In the genomic region with DNA sequence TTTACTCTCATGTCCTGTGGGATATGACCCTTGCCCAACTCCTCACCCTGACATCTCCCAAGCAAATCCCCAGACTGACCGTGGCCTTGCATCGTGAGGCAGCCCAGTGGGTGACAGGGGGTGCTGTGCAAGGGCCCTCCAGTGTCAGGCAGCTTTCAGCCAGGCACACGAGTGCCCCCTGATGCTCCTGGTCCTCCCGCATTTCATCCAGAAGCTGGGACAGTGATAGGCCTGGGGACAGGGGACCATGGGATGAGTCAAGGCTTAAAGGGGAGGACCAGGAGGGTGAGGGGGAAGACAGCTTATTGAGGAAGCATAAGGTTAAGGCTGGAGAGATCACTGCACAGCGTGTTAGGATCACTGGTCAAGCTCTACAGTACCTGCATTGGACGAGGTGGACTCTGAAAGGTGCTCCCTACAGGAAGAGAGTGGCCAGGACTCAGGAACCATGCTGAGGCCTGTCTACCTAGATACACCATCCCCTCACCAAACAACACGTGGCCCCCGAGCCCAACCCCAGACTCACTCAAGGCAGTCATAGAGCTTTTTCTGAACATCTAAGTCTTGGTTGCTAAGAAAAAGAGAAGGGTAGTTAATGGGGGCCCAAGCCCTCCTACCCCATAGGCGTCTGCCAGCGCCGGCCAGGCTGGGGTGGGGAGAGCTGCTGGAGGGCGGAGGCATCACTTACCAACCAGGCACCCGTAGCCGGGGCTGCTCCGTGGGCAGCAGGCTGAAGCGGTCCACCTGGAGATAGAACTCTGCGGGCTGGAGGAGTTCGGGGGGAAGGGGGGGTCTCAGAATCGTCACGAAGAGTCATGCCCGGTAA, we compare ENCODE assay signal across 9 cellular contexts. TPM values are rescaled to one million over a fixed set of nuclear protein-coding genes. Genes with fewer than 3 reads are reported as not detected.
A peak's percentile ranks its signal among the peaks of the same experiment; 100 is the strongest.
DNase-seq lines count a peak whose midpoint lies in the region; ATAC-seq lines count a peak whose summit lies in the region.
"Had no signal": no experiment of that assay in that cellular context is flagged by ENCODE, and none has a peak within 500 bp of the region (broad histone marks: within the 10 kb centered on the region; RNA-seq: fewer than 3 reads in every experiment).

No MANE protein-coding gene starts in this region.

- H3K27me3 Mint-ChIP-seq in activated CD4-positive, alpha-beta memory T cell treated with anti-CD3 and anti-CD28 coated beads, Interleukin-2, amount 10 ng/mL, durations not matched to agents 7 days and 5 days, result no peaks in the 10 kb centered on the region
- no peaks in the 10 kb centered on the region for H3K27me3 Mint-ChIP-seq in stimulated activated naive B cell treated with anti-CD40 and anti-IgM and Interleukin-4, amounts not matched to agents 10 μg/mL and 1 μg/mL and 100 μg/mL, for 72 hours

- H3K4me3 Mint-ChIP-seq in activated CD4-positive, alpha-beta memory T cell treated with anti-CD3 and anti-CD28 coated beads, Interleukin-2, amount 10 ng/mL, durations not matched to agents 7 days and 5 days, result peak overlapping the region; percentile 89
- H3K4me3 Mint-ChIP-seq in stimulated activated naive B cell treated with anti-CD40 and anti-IgM and Interleukin-4, amounts not matched to agents 10 μg/mL and 1 μg/mL and 100 μg/mL, for 72 hours, result peak overlapping the region; percentile 87 to 99

- no peaks in the 10 kb centered on the region for H3K9me3 ChIP-seq in iPS-18a (ENCODE audit: control insufficient read depth, low read depth, low read length)

- H3K4me3 ChIP-seq in iPS-18a (ENCODE audit: low read length), result peak overlapping the region; percentile 99

- DNase-seq in DMS53 (lab: John Stamatoyannopoulos, UW) (peak; percentile 36), DMS53 treated with DMSO at 0.1 percent for 48 hours (lab: John Stamatoyannopoulos, UW; ENCODE audit: unreplicated experiment) (no peak), SHP77 (lab: John Stamatoyannopoulos, UW) (no peak), NCI-H510A (lab: John Stamatoyannopoulos, UW) (no peak)
- DNase-seq in activated CD4-positive, alpha-beta memory T cell treated with anti-CD3 and anti-CD28 coated beads, Interleukin-2, amount 10 ng/mL, durations not matched to agents 7 days and 5 days, result no peak
- DNase-seq in stimulated activated naive B cell treated with anti-CD40 and anti-IgM and Interleukin-4, amounts not matched to agents 10 μg/mL and 1 μg/mL and 100 μg/mL, for 72 hours, result no peak
- DNase-seq in activated CD4-positive, alpha-beta T cell treated with anti-CD3 and anti-CD28 coated beads, Interleukin-2, amount 50 U/mL, for 48 hours, result no peak
- DNase-seq: activated effector memory CD4-positive, alpha-beta T cell treated with anti-CD3 and anti-CD28 coated beads, Interleukin-2, amount 50 U/mL, for 16 hours had no signal

- no peak for ATAC-seq in stimulated activated naive B cell treated with anti-CD40 and anti-IgM and Interleukin-4, amounts not matched to agents 10 μg/mL and 1 μg/mL and 100 μg/mL, for 72 hours (replicated peaks)

- H3K36me3 Mint-ChIP-seq in activated CD4-positive, alpha-beta memory T cell treated with anti-CD3 and anti-CD28 coated beads, Interleukin-2, amount 10 ng/mL, durations not matched to agents 7 days and 5 days (ENCODE audit: low read depth), result peaks cover 35% of the 10 kb centered on the region
- peaks cover 22% of the 10 kb centered on the region in 2 donors for H3K36me3 Mint-ChIP-seq in stimulated activated naive B cell treated with anti-CD40 and anti-IgM and Interleukin-4, amounts not matched to agents 10 μg/mL and 1 μg/mL and 100 μg/mL, for 72 hours

- no peak overlapping the region for H3K27ac ChIP-seq in iPS-18a (ENCODE audit: low read length)

- CTCF ChIA-PET in activated CD4-positive, alpha-beta memory T cell treated with anti-CD3 and anti-CD28 coated beads, Interleukin-2, amount 10 ng/mL, durations not matched to agents 7 days and 5 days (lab: Charles Lee), result interaction anchor here (0.5 to 16.7 kb wide), 7 partner anchors 11 to 174 kb away, joined by 3 to 179 read pairs (median 4); a partner anchor contains a TSS

- H3K9me3 Mint-ChIP-seq in activated CD4-positive, alpha-beta memory T cell treated with anti-CD3 and anti-CD28 coated beads, Interleukin-2, amount 10 ng/mL, durations not matched to agents 7 days and 5 days, result no peaks in the 10 kb centered on the region
- no peaks in the 10 kb centered on the region for H3K9me3 Mint-ChIP-seq in stimulated activated naive B cell treated with anti-CD40 and anti-IgM and Interleukin-4, amounts not matched to agents 10 μg/mL and 1 μg/mL and 100 μg/mL, for 72 hours

- H3K27ac Mint-ChIP-seq in activated CD4-positive, alpha-beta memory T cell treated with anti-CD3 and anti-CD28 coated beads, Interleukin-2, amount 10 ng/mL, durations not matched to agents 7 days and 5 days, result peak overlapping the region; percentile 96
- H3K27ac Mint-ChIP-seq in stimulated activated naive B cell treated with anti-CD40 and anti-IgM and Interleukin-4, amounts not matched to agents 10 μg/mL and 1 μg/mL and 100 μg/mL, for 72 hours, result peak overlapping the region; percentile 97

- H3K36me3 ChIP-seq in iPS-18a (ENCODE audit: control insufficient read depth, low read depth, low read length), result no peaks in the 10 kb centered on the region

- POLR2A ChIA-PET in activated CD4-positive, alpha-beta memory T cell treated with anti-CD3 and anti-CD28 coated beads, Interleukin-2, amount 10 ng/mL, durations not matched to agents 7 days and 5 days (lab: Charles Lee), result interaction anchor here (0.6 to 6.6 kb wide), 14 partner anchors 8 to 234 kb away, joined by 3 to 109 read pairs (median 7); a partner anchor contains a TSS

- H3K27me3 ChIP-seq in iPS-18a (ENCODE audit: control insufficient read depth, insufficient read depth, low read length), result peaks cover 22% of the 10 kb centered on the region

- H3K4me1 Mint-ChIP-seq in activated CD4-positive, alpha-beta memory T cell treated with anti-CD3 and anti-CD28 coated beads, Interleukin-2, amount 10 ng/mL, durations not matched to agents 7 days and 5 days, result peaks cover 32% of the 10 kb centered on the region
- peaks cover 22 to 51% of the 10 kb centered on the region in 2 donors for H3K4me1 Mint-ChIP-seq in stimulated activated naive B cell treated with anti-CD40 and anti-IgM and Interleukin-4, amounts not matched to agents 10 μg/mL and 1 μg/mL and 100 μg/mL, for 72 hours

- H3K9ac ChIP-seq in iPS-18a (ENCODE audit: low read length), result peak overlapping the region; percentile 84

- H3K4me1 ChIP-seq in iPS-18a (ENCODE audit: control insufficient read depth, low read depth, low read length), result no peaks in the 10 kb centered on the region

RNA-seq across cellular contexts. Expression of a gene that starts 1.0 kb away (rescaled TPM):
- total RNA-seq in activated CD4-positive, alpha-beta memory T cell treated with anti-CD3 and anti-CD28 coated beads, Interleukin-2, amount 10 ng/mL, durations not matched to agents 7 days and 5 days, result 10 to 100 TPM; 43.5 to 44.1 TPM

RNA-seq across cellular contexts. Expression of a gene that starts 1.7 kb away (rescaled TPM):
- 10 to 100 TPM; 12.2 to 14.0 TPM for total RNA-seq in activated CD4-positive, alpha-beta memory T cell treated with anti-CD3 and anti-CD28 coated beads, Interleukin-2, amount 10 ng/mL, durations not matched to agents 7 days and 5 days

RNA-seq across cellular contexts. Expression of a gene that starts 7.5 kb away (rescaled TPM):
- 1 to 10 TPM; 7.4 to 8.1 TPM for total RNA-seq in activated CD4-positive, alpha-beta memory T cell treated with anti-CD3 and anti-CD28 coated beads, Interleukin-2, amount 10 ng/mL, durations not matched to agents 7 days and 5 days

RNA-seq across cellular contexts. Expression of a gene that starts 7.6 kb away (rescaled TPM):
- 1 to 10 TPM; 2.9 to 4.3 TPM for total RNA-seq in activated CD4-positive, alpha-beta memory T cell treated with anti-CD3 and anti-CD28 coated beads, Interleukin-2, amount 10 ng/mL, durations not matched to agents 7 days and 5 days

RNA-seq across cellular contexts. Expression of a gene that starts 14.1 kb away (rescaled TPM):
- total RNA-seq in activated CD4-positive, alpha-beta memory T cell treated with anti-CD3 and anti-CD28 coated beads, Interleukin-2, amount 10 ng/mL, durations not matched to agents 7 days and 5 days, result 100 to 1,000 TPM; 132 to 142 TPM
